ENCODE assay signal across 10 cellular contexts in genomic region chr11:35902961-35903360, GRCh38.
"Had no signal": no experiment of that assay in that cellular context is flagged by ENCODE, and none has a peak within 500 bp of the region (broad histone marks: within the 10 kb centered on the region; RNA-seq: fewer than 3 reads in every experiment).

No MANE protein-coding gene starts in this region.

- H3K4me2 ChIP-seq: KMS-11 had no signal

- H3K4me1 ChIP-seq: HAP-1 had no signal

- DNase-seq: GM23248, GOT3, H7, IMR-90, Karpas-422, KBM-7 had no signal

- H3K9ac ChIP-seq: GM23248, KMS-11 had no signal

- H3K36me3 ChIP-seq: HAP-1 had no signal

- H3K9me3 ChIP-seq: HAP-1 had no signal

- ATAC-seq: HCT116 had no signal

- H3K27ac ChIP-seq: GM23248, KMS-11 had no signal

- FAIRE-seq: HTR-8/SVneo had no signal

- H2AFZ ChIP-seq: GM23248 had no signal

- H3K4me3 ChIP-seq: GM23248, HAP-1 had no signal
